In the genomic region with DNA sequence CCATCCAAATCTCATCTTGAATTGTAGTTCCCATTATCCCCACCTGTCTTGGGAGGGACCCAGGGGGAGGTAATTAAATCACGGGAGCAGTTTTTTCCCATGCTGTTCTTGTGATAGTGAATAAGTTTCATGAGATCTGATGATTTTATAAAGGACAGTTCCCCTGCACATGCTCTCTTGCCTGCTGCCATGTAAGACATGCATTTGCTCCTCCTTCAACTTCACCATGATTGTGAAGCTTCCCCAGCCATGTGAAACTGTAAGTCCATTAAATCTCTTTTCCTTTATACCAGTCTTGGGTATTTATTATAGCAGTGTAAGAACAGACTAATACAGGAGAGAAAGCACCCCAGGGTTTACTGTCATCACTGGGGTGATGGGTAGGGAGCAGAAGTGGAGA, we compare ENCODE assay signal across 26 cellular contexts.
"Had no signal": no experiment of that assay in that cellular context is flagged by ENCODE, and none has a peak within 500 bp of the region (broad histone marks: within the 10 kb centered on the region; RNA-seq: fewer than 3 reads in every experiment).

No MANE protein-coding gene starts in this region.

- DNase-seq: hypothalamus; immature natural killer cell; kidney; left colon; left lung; lower lobe of right lung; mammary epithelial cell; mesenchymal stem cell; naive B cell; natural killer cell; nephron progenitor cell; ovary; retina; right cardiac atrium; sigmoid colon; small intestine; spleen; stimulated activated CD4-positive, alpha-beta T cell treated with anti-CD3 and anti-CD28 coated beads, Interleukin-4, amount 100 ng/mL, for 24 hours; stimulated activated naive CD4-positive, alpha-beta T cell; substantia nigra; upper lobe of left lung had no signal

- H3K9me3 ChIP-seq: lower lobe of right lung, ovary, sigmoid colon had no signal

- H3K27ac Mint-ChIP-seq: immature natural killer cell; natural killer cell; nephron progenitor cell; progenitor cell of endocrine pancreas; stimulated activated effector memory CD8-positive, alpha-beta T cell treated with anti-CD3 and anti-CD28 coated beads, Interleukin-12 subunit alpha, Interleukin-12 subunit beta, amount 100 ng/mL, for 72 hours; stimulated activated naive CD8-positive, alpha-beta T cell treated with anti-CD3 and anti-CD28 coated beads, Interleukin-15, Interleukin-2, amounts not matched to agents 100 ng/mL and 50 ng/mL, for 24 hours had no signal

- H3K27me3 Mint-ChIP-seq: naive B cell, progenitor cell of endocrine pancreas had no signal

- H3K36me3 Mint-ChIP-seq: immature natural killer cell; natural killer cell; stimulated activated effector memory CD8-positive, alpha-beta T cell treated with anti-CD3 and anti-CD28 coated beads, Interleukin-12 subunit alpha, Interleukin-12 subunit beta, amount 100 ng/mL, for 72 hours had no signal

- H3K27ac ChIP-seq: left lung, lower lobe of right lung, ovary, spleen, tibial nerve, upper lobe of left lung, vagina had no signal

- H3K27me3 ChIP-seq: left lung, ovary, sigmoid colon, tibial nerve, upper lobe of left lung, vagina had no signal

- H3K4me3 Mint-ChIP-seq: immature natural killer cell; naive B cell; natural killer cell; nephron progenitor cell; stimulated activated effector memory CD8-positive, alpha-beta T cell treated with anti-CD3 and anti-CD28 coated beads, Interleukin-12 subunit alpha, Interleukin-12 subunit beta, amount 100 ng/mL, for 72 hours; stimulated activated naive CD8-positive, alpha-beta T cell treated with anti-CD3 and anti-CD28 coated beads, Interleukin-15, Interleukin-2, amounts not matched to agents 100 ng/mL and 50 ng/mL, for 24 hours had no signal

- ATAC-seq: left lung; lower lobe of right lung; natural killer cell; right cardiac atrium; stimulated activated effector memory CD8-positive, alpha-beta T cell treated with anti-CD3 and anti-CD28 coated beads, Interleukin-12 subunit alpha, Interleukin-12 subunit beta, amount 100 ng/mL, for 72 hours had no signal

- H3K36me3 ChIP-seq: left lung, lower lobe of right lung, ovary, sigmoid colon, spleen, tibial nerve, upper lobe of left lung, vagina had no signal

- H3K4me1 ChIP-seq: left lung, lower lobe of right lung, spleen, tibial nerve, upper lobe of left lung, vagina had no signal

- H3K4me1 Mint-ChIP-seq: immature natural killer cell, natural killer cell had no signal

- H3K4me3 ChIP-seq: left lung, lower lobe of right lung, ovary, sigmoid colon, spleen, tibial nerve, upper lobe of left lung, vagina had no signal
